In the genomic region with DNA sequence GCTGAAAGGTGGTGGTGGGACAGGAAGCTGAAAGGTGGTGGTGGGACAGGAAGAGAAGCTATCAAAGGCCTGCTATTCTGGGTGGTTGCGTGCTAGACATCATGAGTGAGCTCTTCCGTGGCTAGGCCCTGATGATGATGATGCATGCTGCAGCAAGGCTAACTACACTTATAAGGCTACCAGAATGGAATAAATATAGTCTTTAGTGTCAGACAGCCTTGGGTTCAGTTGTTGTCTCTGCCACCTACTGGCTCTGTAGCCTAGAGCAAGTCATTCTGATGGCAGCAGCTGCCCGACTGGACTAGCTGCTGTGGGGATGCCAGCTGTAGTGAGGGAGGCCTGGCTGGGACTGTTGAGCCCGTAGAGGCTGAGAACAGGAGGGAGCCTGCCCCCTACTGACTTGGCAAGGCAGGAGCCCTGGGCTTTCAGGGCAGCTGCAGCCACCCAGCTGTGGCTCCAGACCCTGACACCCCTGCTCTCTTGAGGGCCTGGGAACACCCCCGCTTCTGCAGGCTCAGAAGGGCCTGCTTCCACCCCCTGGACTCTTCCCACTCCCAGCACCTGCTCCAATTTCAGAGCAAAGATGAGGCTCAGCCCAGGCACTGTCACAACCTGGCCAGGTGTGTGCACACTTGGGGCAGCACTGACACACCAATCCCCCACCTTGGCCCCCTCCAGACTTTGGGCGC, we compare ENCODE assay signal across 1 cellular context.
TF ChIP-seq lines count a peak whose summit lies in the region.

No MANE protein-coding gene starts in this region.

TF ChIP-seq in HepG2, 621 proteins besides CTCF, POLR2A, EP300 and RAD21:
- TF ChIP-seq ZNF614 (CRISPR knock-in tag; IDR thresholded peaks at IDR 0.05; ENCODE audit: borderline replicate concordance) (no peak), STAG1 (CRISPR knock-in tag; IDR thresholded peaks at IDR 0.05) (peak; percentile 21; the same call in 1 of the 2 replicates)
